In the genomic region with DNA sequence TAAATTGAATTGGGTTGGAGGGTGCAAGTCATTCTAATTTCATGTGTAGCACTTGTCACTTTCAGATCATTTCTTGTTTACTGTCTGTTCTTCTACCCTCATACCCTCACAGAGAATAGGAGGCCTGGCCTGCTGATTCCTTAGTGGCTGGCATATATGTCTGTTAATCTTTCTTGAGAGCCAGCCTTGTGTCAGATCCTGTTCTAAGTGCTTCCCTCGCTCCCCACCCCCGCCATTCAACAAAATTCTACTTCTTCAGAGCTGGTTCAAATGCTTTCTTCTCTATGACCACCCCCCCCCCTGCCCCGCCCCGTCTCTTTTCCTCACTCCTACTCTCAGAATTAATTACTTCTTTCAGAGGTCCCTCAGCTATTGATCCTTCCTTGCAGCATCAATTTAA, we compare ENCODE assay signal across 9 cellular contexts. TPM values are rescaled to one million over a fixed set of nuclear protein-coding genes. Genes with fewer than 3 reads are reported as not detected.
A peak's percentile ranks its signal among the peaks of the same experiment; 100 is the strongest.
DNase-seq lines count a peak whose midpoint lies in the region; ATAC-seq and TF ChIP-seq lines count a peak whose summit lies in the region.
"Had no signal": no experiment of that assay in that cellular context is flagged by ENCODE, and none has a peak within 500 bp of the region (broad histone marks: within the 10 kb centered on the region; RNA-seq: fewer than 3 reads in every experiment).

No MANE protein-coding gene starts in this region.

- H3K9me2 ChIP-seq in PC-3 (replicated peaks; ENCODE audit: low read length), result no peaks in the 10 kb centered on the region

- TF ChIP-seq CTCF in PC-3 (conservative IDR thresholded peaks at IDR 0.05; ENCODE audit: low read depth, low read length), result no peak

- H3K4me2 ChIP-seq in PC-3 (ENCODE audit: low read length), result peak overlapping the region; percentile 87

- H3K4me1 ChIP-seq in PC-3 (ENCODE audit: insufficient read depth, low read length) (peaks cover 16% of the 10 kb centered on the region; the same call in 1 of the 2 replicates), rectal smooth muscle tissue (ENCODE audit: control insufficient read depth, insufficient read depth, low read length) (peaks cover 10% of the 10 kb centered on the region)

- POLR2A ChIA-PET in PC-3 (lab: Charles Lee; ENCODE audit: unreplicated experiment), result interaction anchor here (0.6 kb wide), 2 partner anchors 8 to 276 kb away, joined by 4 to 7 read pairs; a partner anchor contains a TSS

- peaks cover 11% of the 10 kb centered on the region for H4K20me1 ChIP-seq in PC-3 (ENCODE audit: low read length)

- peak overlapping the region; percentile 78 for H3K27ac ChIP-seq in PC-3 (ENCODE audit: low read length)
- peak overlapping the region; percentile 99 for H3K27ac ChIP-seq in epithelial cell of prostate
- H3K27ac ChIP-seq in rectal smooth muscle tissue (ENCODE audit: low read depth, low read length), result peak overlapping the region; percentile 85

- no peaks in the 10 kb centered on the region for H3F3A ChIP-seq in PC-3 (ENCODE audit: low read length, unreplicated experiment)

- H3K79me2 ChIP-seq in PC-3 (ENCODE audit: low read length), result peaks cover 44% of the 10 kb centered on the region

- H2AFZ ChIP-seq in PC-3 (ENCODE audit: low read length), result peak overlapping the region; percentile 85

- BruUV-seq in PC-3 (replicated peaks; lab: Mats Ljungman, UMichigan), result no TSS peak

- intact Hi-C loops in PC-3 (cut with micrococcal nuclease), result loop anchor here (10.0 kb wide), 1 partner anchor 275 kb away; a partner anchor contains a TSS

- H3K4me3 ChIP-seq in PC-3 (ENCODE audit: low read length) (peak overlapping the region; percentile 98), rectal smooth muscle tissue (ENCODE audit: low read length) (no peak overlapping the region)

- no peaks in the 10 kb centered on the region for H3K9me3 ChIP-seq in PC-3 (ENCODE audit: low read length)

- H3K27me3 ChIP-seq in PC-3 (ENCODE audit: low read length) (no peaks in the 10 kb centered on the region), rectal smooth muscle tissue (ENCODE audit: control insufficient read depth, insufficient read depth, low read length) (no peaks in the 10 kb centered on the region)

- H3K36me3 ChIP-seq in PC-3 (ENCODE audit: low read depth, low read length) (no peaks in the 10 kb centered on the region), rectal smooth muscle tissue (ENCODE audit: control insufficient read depth, insufficient read depth, low read length) (no peaks in the 10 kb centered on the region)

- peak; percentile 24 for DNase-seq in SHP77 treated with DMSO at 0.1 percent for 48 hours (lab: John Stamatoyannopoulos, UW)
- no peak for DNase-seq in SHP77 (lab: John Stamatoyannopoulos, UW)
- peak; percentile 36 for DNase-seq in PC-3
- no peak for DNase-seq in epithelial cell of prostate (ENCODE audit: low read depth, low spot score)
- DNase-seq in HT-29 (ENCODE audit: low spot score), result no peak
- DNase-seq in ecto neural progenitor cell (ENCODE audit: low spot score), result no peak
- DNase-seq: COR-L47 had no signal

- CTCF ChIA-PET in PC-3 (lab: Charles Lee), result interaction anchor here (0.6 kb wide), 1 partner anchor 411 kb away, joined by 3 read pairs; no protein-coding TSS in a partner anchor

- H3K9ac ChIP-seq in PC-3 (ENCODE audit: low read length), result peak overlapping the region; percentile 99
- no peak overlapping the region for H3K9ac ChIP-seq in rectal smooth muscle tissue (ENCODE audit: low read length)

- no peak; the same call in 1 of the 2 replicates for ATAC-seq in PC-3
- no peak for ATAC-seq in HG03457 (IDR thresholded peaks at IDR 0.05; ENCODE audit: unreplicated experiment)

RNA-seq across cellular contexts. Expression of a gene that starts 1.5 kb away (rescaled TPM):
- 55.6 and 81.1 TPM in 2 replicates for total RNA-seq in PC-3 (2014; rRNA removed)
- total RNA-seq in HT-29 (2014; rRNA removed; shearing (Covaris generic)), result 50.4 and 52.5 TPM in 2 replicates

RNA-seq across cellular contexts. Expression of a gene that starts 36.4 kb away (rescaled TPM):
- total RNA-seq in PC-3 (2014; rRNA removed), result 0.12 TPM in 1 of 2 replicates, not detected in the other
- total RNA-seq in HT-29 (2014; rRNA removed; shearing (Covaris generic)), result not detected in 2 replicates

Comparison
In these comparisons a context has a peak if more than half of its experiments do, and no peak if none do; other contexts are left out.
1. DNase-seq: peak in SHP77 treated with DMSO at 0.1 percent for 48 hours (single experiment) and PC-3 (single experiment); none in SHP77 (0 of 2), epithelial cell of prostate (single experiment), HT-29 (single experiment) and ecto neural progenitor cell (single experiment).
2. Peak in every context shown above with its lines, with median percentiles within 50 percentile points of each other: H3K27ac ChIP-seq.